26 cellular contexts compared by ENCODE assay signal in the genomic region with DNA sequence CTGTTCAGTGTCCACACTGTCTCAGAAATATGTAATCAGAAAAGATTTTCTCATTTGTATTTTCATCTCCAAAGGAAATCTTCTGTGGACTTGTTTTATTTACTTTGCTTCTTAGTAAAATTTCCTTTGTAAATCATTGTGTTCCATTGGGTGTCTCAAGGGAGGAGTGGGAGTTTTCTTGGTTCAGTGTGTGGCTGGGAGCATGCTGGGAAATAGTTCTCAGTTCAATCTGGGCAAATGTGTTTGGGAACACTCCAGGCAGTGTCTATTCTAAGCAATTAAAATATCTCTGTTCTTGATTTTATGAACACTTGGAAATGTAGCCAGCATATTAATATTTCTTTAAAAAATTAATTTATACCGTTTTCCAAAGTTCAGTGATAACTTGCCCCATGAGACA.
"Had no signal": no experiment of that assay in that cellular context is flagged by ENCODE, and none has a peak within 500 bp of the region (broad histone marks: within the 10 kb centered on the region; RNA-seq: fewer than 3 reads in every experiment).

No MANE protein-coding gene starts in this region.

- DNase-seq: activated CD4-positive, alpha-beta memory T cell treated with anti-CD3 and anti-CD28 coated beads for 36 hours; activated CD4-positive, alpha-beta T cell treated with anti-CD3 and anti-CD28 coated beads for 36 hours; activated CD4-positive, alpha-beta T cell treated with anti-CD3 and anti-CD28 coated beads, Interleukin-2, amount 10 ng/mL, durations not matched to agents 24 days and 14 days; activated CD4-positive, CD25-positive, alpha-beta regulatory T cell; activated CD4-positive, CD25-positive, alpha-beta regulatory T cell treated with anti-CD3 and anti-CD28 coated beads, Interleukin-2, amount 50 U/mL, for 72 hours; activated CD8-positive, alpha-beta memory T cell treated with anti-CD3 and anti-CD28 coated beads, Interleukin-2, amount 10 ng/mL, durations not matched to agents 7 days and 5 days; activated CD8-positive, alpha-beta memory T cell treated with anti-CD3 and anti-CD28 coated beads, Interleukin-2, amount 50 U/mL, for 4 hours; activated CD8-positive, alpha-beta T cell treated with anti-CD3 and anti-CD28 coated beads, Interleukin-2, amount 10 ng/mL, durations not matched to agents 7 days and 5 days; activated effector memory CD4-positive, alpha-beta T cell treated with anti-CD3 and anti-CD28 coated beads, Interleukin-2, amount 50 U/mL, for 16 hours; activated naive CD4-positive, alpha-beta T cell treated with anti-CD3 and anti-CD28 coated beads for 36 hours; activated naive CD8-positive, alpha-beta T cell treated with anti-CD3 and anti-CD28 coated beads for 36 hours; activated naive CD8-positive, alpha-beta T cell treated with anti-CD3 and anti-CD28 coated beads, Interleukin-2, amount 50 U/mL, for 24 hours; activated T-cell treated with anti-CD3 and anti-CD28 coated beads, Interleukin-2, amount 50 U/mL, for 1 hour; activated T-cell treated with anti-CD3 and anti-CD28 coated beads, Interleukin-2, amount 50 U/mL, for 48 hours; central memory CD4-positive, alpha-beta T cell; cerebellar nuclear complex; colonic mucosa; effector memory CD4-positive, alpha-beta T cell; endodermal cell; foreskin keratinocyte; gastrocnemius medialis; T-helper 2 cell had no signal

- H3K27me3 ChIP-seq: ascending aorta, breast epithelium, cardiac muscle cell, colonic mucosa, foreskin keratinocyte, gastrocnemius medialis had no signal

- ATAC-seq: activated CD4-positive, alpha-beta T cell treated with anti-CD3 and anti-CD28 coated beads for 36 hours; activated CD8-positive, alpha-beta memory T cell treated with anti-CD3 and anti-CD28 coated beads, Interleukin-2, amount 10 ng/mL, durations not matched to agents 7 days and 5 days; activated CD8-positive, alpha-beta T cell treated with anti-CD3 and anti-CD28 coated beads, Interleukin-2, amount 10 ng/mL, durations not matched to agents 7 days and 5 days; activated naive CD8-positive, alpha-beta T cell treated with anti-CD3 and anti-CD28 coated beads, Interleukin-2, amount 50 U/mL, for 24 hours; esophagus mucosa; foreskin keratinocyte; gastrocnemius medialis had no signal

- H3K9me3 ChIP-seq: ascending aorta, breast epithelium, colonic mucosa, gastrocnemius medialis had no signal

- H3K4me1 ChIP-seq: ascending aorta, breast epithelium, colonic mucosa, foreskin keratinocyte, gastrocnemius medialis had no signal

- H3K4me3 ChIP-seq: ascending aorta, breast epithelium, cardiac muscle cell, colonic mucosa, gastrocnemius medialis had no signal

- H3K36me3 ChIP-seq: ascending aorta, breast epithelium, cardiac muscle cell, colonic mucosa, gastrocnemius medialis had no signal

- H3K27ac ChIP-seq: ascending aorta, breast epithelium, cardiac muscle cell, colonic mucosa, foreskin keratinocyte, gastrocnemius medialis had no signal
